ENCODE assay signal across 16 cellular contexts in the genomic region with DNA sequence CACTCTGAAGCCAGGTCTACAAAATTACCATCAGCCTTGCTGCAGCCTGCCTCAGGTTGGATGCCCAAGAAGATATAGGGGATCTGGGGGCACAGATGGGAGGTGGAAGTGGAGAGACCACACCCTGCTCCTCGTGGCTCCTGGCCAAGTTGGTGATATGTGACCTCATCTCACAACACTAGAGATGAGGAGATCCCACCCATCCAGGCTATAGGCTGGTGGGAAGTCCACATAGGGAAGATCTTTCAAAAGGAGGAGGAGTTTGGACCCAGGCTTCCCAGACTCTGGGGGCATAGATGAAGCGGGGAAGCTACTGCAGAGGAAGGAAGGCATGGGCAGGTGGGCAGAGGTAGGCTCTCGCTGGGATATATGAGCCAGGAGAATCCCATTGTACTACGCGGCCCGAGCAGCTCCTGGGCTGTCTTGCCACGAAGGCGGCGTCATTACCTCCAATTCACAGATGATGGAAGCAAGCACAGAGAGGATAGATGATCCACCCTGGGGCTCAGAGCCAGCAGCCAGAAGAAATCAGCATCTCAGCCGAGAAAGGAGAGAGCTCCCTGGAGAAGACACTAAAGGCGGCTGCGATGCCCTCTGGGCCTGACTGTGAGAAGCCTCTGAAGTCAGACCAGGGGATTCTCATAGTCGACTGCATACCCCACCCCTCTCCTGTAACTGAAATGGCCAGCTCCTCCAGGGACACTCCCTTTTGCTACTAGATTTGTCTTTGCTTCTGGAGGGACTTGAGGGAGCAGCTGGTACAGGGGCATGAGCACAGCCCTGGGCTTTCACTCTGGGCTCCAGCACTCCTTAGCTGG.
DNase-seq lines count a peak whose midpoint lies in the region; ATAC-seq, FAIRE-seq and TF ChIP-seq lines count a peak whose summit lies in the region.
"Had no signal": no experiment of that assay in that cellular context is flagged by ENCODE, and none has a peak within 500 bp of the region (broad histone marks: within the 10 kb centered on the region; RNA-seq: fewer than 3 reads in every experiment).

No MANE protein-coding gene starts in this region.

- H3K36me3 Mint-ChIP-seq in type B pancreatic cell, result peaks cover 4% of the 10 kb centered on the region
- H3K36me3 Mint-ChIP-seq: CD14-positive monocyte had no signal

- CTCF ChIA-PET in RWPE1 (lab: Yijun Ruan, JAX), result no interaction called here

- no peaks in the 10 kb centered on the region for H3K4me1 ChIP-seq in foreskin keratinocyte

- TF ChIP-seq CTCF in RWPE1 (conservative IDR thresholded peaks at IDR 0.05; ENCODE audit: low read depth) (no peak), foreskin keratinocyte (conservative IDR thresholded peaks at IDR 0.05) (no peak), type B pancreatic cell (conservative IDR thresholded peaks at IDR 0.05) (no peak)

- H3K4me3 Mint-ChIP-seq in type B pancreatic cell, result no peak overlapping the region
- H3K4me3 Mint-ChIP-seq: activated B cell treated with CpG ODN at 0.5 μM for 24 hours, CD14-positive monocyte had no signal

- POLR2A ChIA-PET in RWPE1 (lab: Yijun Ruan, JAX; ENCODE audit: low non-redundant PET), result interaction anchor here (0.7 kb wide), 1 partner anchor 97 kb away, joined by 5 read pairs; the partner anchor contains the start of gene RHOB

- H3K27ac Mint-ChIP-seq in type B pancreatic cell, result no peak overlapping the region
- H3K27ac Mint-ChIP-seq: activated B cell treated with CpG ODN at 0.5 μM for 24 hours, CD14-positive monocyte had no signal

- peak; percentile 22 for ATAC-seq in foreskin keratinocyte

- peaks cover 29% of the 10 kb centered on the region for H3K4me1 Mint-ChIP-seq in type B pancreatic cell (ENCODE audit: unreplicated experiment)
- H3K4me1 Mint-ChIP-seq: activated B cell treated with CpG ODN at 0.5 μM for 24 hours, CD14-positive monocyte had no signal

- H3K27ac ChIP-seq in RWPE1 (0 out of 2 replicates have a peak overlapping the region, but pooled peaks have one; percentile 3), foreskin keratinocyte (no peak overlapping the region)
- H3K27ac ChIP-seq: suprapubic skin had no signal

- no peaks in the 10 kb centered on the region for H3K27me3 ChIP-seq in foreskin keratinocyte
- H3K27me3 ChIP-seq: MG63, suprapubic skin had no signal

- DNase-seq in ELF-1 (ENCODE audit: low read depth, low spot score) (peak; percentile 67), RWPE1 (ENCODE audit: low spot score) (no peak), foreskin keratinocyte (peak in 1 of 2 donors; percentile 25), retina (peak; percentile 73), GM19239 (ENCODE audit: insufficient read length, low spot score) (no peak), type B pancreatic cell (ENCODE audit: extremely low spot score, unreplicated experiment) (no peak)
- no peak for DNase-seq in NK-92 treated with Interleukin-12 subunit alpha and Interleukin-12 subunit beta, amount 100 ng/mL, for 24 hours (lab: John Stamatoyannopoulos, UW)
- DNase-seq in activated CD8-positive, alpha-beta memory T cell treated with anti-CD3 and anti-CD28 coated beads, Interleukin-2, amount 50 U/mL, for 48 hours, result no peak
- DNase-seq: activated B cell treated with CpG ODN at 0.5 μM for 24 hours; activated effector memory CD4-positive, alpha-beta T cell treated with Interleukin-2 at 50 U/mL for 16 hours; MG63; NCI-H2081; RPMI8226 had no signal

- peaks cover 5% of the 10 kb centered on the region for H3K9me3 Mint-ChIP-seq in type B pancreatic cell

- peaks cover 26% of the 10 kb centered on the region for H3K27me3 Mint-ChIP-seq in type B pancreatic cell

- FAIRE-seq in GM19239 (lab: Jason Lieb, UNC), result no peak
- FAIRE-seq: H1 had no signal

Comparison
In these comparisons a context has a peak if more than half of its experiments do, and no peak if none do; other contexts are left out.
1. DNase-seq: peak in ELF-1 (single experiment) and retina (single experiment); none in RWPE1 (single experiment), GM19239 (single experiment), NK-92 treated with Interleukin-12 subunit alpha and Interleukin-12 subunit beta, amount 100 ng/mL, for 24 hours (single experiment), activated CD8-positive, alpha-beta memory T cell treated with anti-CD3 and anti-CD28 coated beads, Interleukin-2, amount 50 U/mL, for 48 hours (single experiment) and type B pancreatic cell (single experiment).